ENCODE assay signal across 18 cellular contexts in genomic region chr1:199448641-199449040, GRCh38.
"Had no signal": no experiment of that assay in that cellular context is flagged by ENCODE, and none has a peak within 500 bp of the region (broad histone marks: within the 10 kb centered on the region; RNA-seq: fewer than 3 reads in every experiment).

No MANE protein-coding gene starts in this region.

- ATAC-seq: activated naive CD4-positive, alpha-beta T cell treated with anti-CD3 and anti-CD28 coated beads, Interleukin-2, amount 50 U/mL, for 72 hours; left ventricle myocardium superior; natural killer cell; stimulated activated memory B cell treated with anti-CD40 and anti-IgM and Interleukin-4, amounts not matched to agents 10 μg/mL and 1 μg/mL and 100 μg/mL, for 72 hours; upper lobe of right lung had no signal

- H3K9me3 ChIP-seq: adrenal gland, colonic mucosa, neutrophil, testis, upper lobe of right lung had no signal

- H3K4me3 ChIP-seq: adrenal gland, colonic mucosa, right atrium auricular region, testis, upper lobe of right lung had no signal

- H3K27ac ChIP-seq: adrenal gland, colonic mucosa, epithelial cell of prostate, neutrophil, right atrium auricular region, testis, upper lobe of right lung had no signal

- H3K36me3 ChIP-seq: adrenal gland, colonic mucosa, neutrophil, right atrium auricular region, upper lobe of right lung had no signal

- H3K4me1 ChIP-seq: adrenal gland, colonic mucosa, right atrium auricular region, testis, upper lobe of right lung had no signal

- DNase-seq: activated CD4-positive, alpha-beta T cell treated with anti-CD3 and anti-CD28 coated beads, Interleukin-2, amount 50 U/mL, for 48 hours; activated gamma-delta T cell treated with Interleukin-2 at 50 U/mL for 16 hours; adrenal gland; caudate nucleus; colonic mucosa; endodermal cell; left ventricle myocardium superior; mesendoderm; natural killer cell; small intestine; stimulated activated CD4-positive, alpha-beta T cell treated with anti-CD3 and anti-CD28 coated beads, Interleukin-4, amount 100 ng/mL, for 24 hours; testis; upper lobe of right lung had no signal

- H3K27me3 ChIP-seq: adrenal gland, colonic mucosa, neutrophil, right atrium auricular region, testis, upper lobe of right lung had no signal
